Comparison of ENCODE assay signal across 20 cellular contexts in genomic region chr4:154254999-154255398, GRCh38.
DNase-seq lines count a peak whose midpoint lies in the region; ATAC-seq and TF ChIP-seq lines count a peak whose summit lies in the region.
"Had no signal": no experiment of that assay in that cellular context is flagged by ENCODE, and none has a peak within 500 bp of the region (broad histone marks: within the 10 kb centered on the region; RNA-seq: fewer than 3 reads in every experiment).

No MANE protein-coding gene starts in this region.

- peaks cover 10% of the 10 kb centered on the region for H3K4me1 ChIP-seq in neural progenitor cell
- H3K4me1 ChIP-seq: SJSA1, upper lobe of left lung had no signal

- H3F3A ChIP-seq in neural progenitor cell (ENCODE audit: low read depth), result no peaks in the 10 kb centered on the region

- H3K4me3 Mint-ChIP-seq in neural progenitor cell, result no peak overlapping the region
- H3K4me3 Mint-ChIP-seq: activated naive CD8-positive, alpha-beta T cell treated with anti-CD3 and anti-CD28 coated beads for 36 hours; B cell; T-helper 17 cell had no signal

- H3K27me3 ChIP-seq in neural progenitor cell, result no peaks in the 10 kb centered on the region
- H3K27me3 ChIP-seq: SJSA1, upper lobe of left lung had no signal

- H3K4me2 ChIP-seq in neural progenitor cell, result no peak overlapping the region

- no peaks in the 10 kb centered on the region for H3K36me3 ChIP-seq in neural progenitor cell
- H3K36me3 ChIP-seq: SJSA1, upper lobe of left lung had no signal

- no peaks in the 10 kb centered on the region for H3K9me3 Mint-ChIP-seq in neural progenitor cell
- H3K9me3 Mint-ChIP-seq: activated naive CD8-positive, alpha-beta T cell treated with anti-CD3 and anti-CD28 coated beads for 36 hours; activated T-helper 2 cell treated with anti-CD3 and anti-CD28 coated beads, Interferon-gamma antibody, Interleukin-2, Interleukin-4, amounts not matched to agents 10 μg/mL and 5 μg/mL and 100 μg/mL, durations not matched to agents 14 hours and 24 hours and 36 hours had no signal

- H2AFZ ChIP-seq in neural progenitor cell (replicated peaks), result no peak overlapping the region

- H3K36me3 Mint-ChIP-seq in neural progenitor cell, result no peaks in the 10 kb centered on the region
- H3K36me3 Mint-ChIP-seq: activated naive CD8-positive, alpha-beta T cell treated with anti-CD3 and anti-CD28 coated beads for 36 hours had no signal

- H4K20me1 ChIP-seq in neural progenitor cell (ENCODE audit: low read depth), result no peaks in the 10 kb centered on the region

- ATAC-seq in left colon, result no peak
- ATAC-seq: GM12878, mucosa of descending colon, T-helper 17 cell had no signal

- H3K79me2 ChIP-seq in neural progenitor cell (ENCODE audit: low read depth), result no peaks in the 10 kb centered on the region

- H3K4me1 Mint-ChIP-seq in neural progenitor cell, result peaks cover 4% of the 10 kb centered on the region
- H3K4me1 Mint-ChIP-seq: activated naive CD8-positive, alpha-beta T cell treated with anti-CD3 and anti-CD28 coated beads for 36 hours; B cell; T-helper 17 cell had no signal

- no peak overlapping the region for H3K9ac ChIP-seq in neural progenitor cell

- H3K27ac ChIP-seq in VCaP (no peak overlapping the region), neural progenitor cell (no peak overlapping the region)
- H3K27ac ChIP-seq: SJSA1, upper lobe of left lung had no signal

- no peak overlapping the region for H3K27ac Mint-ChIP-seq in neural progenitor cell
- H3K27ac Mint-ChIP-seq: activated naive CD8-positive, alpha-beta T cell treated with anti-CD3 and anti-CD28 coated beads for 36 hours; activated T-helper 2 cell treated with anti-CD3 and anti-CD28 coated beads, Interferon-gamma antibody, Interleukin-2, Interleukin-4, amounts not matched to agents 10 μg/mL and 5 μg/mL and 100 μg/mL, durations not matched to agents 14 hours and 24 hours and 36 hours; B cell; T-helper 17 cell had no signal

- no peaks in the 10 kb centered on the region for H3K9me3 ChIP-seq in neural progenitor cell (ENCODE audit: low read depth)
- H3K9me3 ChIP-seq: mucosa of descending colon, SJSA1, upper lobe of left lung had no signal

- intact Hi-C loops in left colon (cut with DNase I, micrococcal nuclease), result no loop called here

- H3K4me3 ChIP-seq in neural progenitor cell, result no peak overlapping the region
- H3K4me3 ChIP-seq: GM12878, mucosa of descending colon, SJSA1, upper lobe of left lung had no signal

- peaks cover 4% of the 10 kb centered on the region for H3K27me3 Mint-ChIP-seq in neural progenitor cell (ENCODE audit: insufficient read depth, low read depth)
- H3K27me3 Mint-ChIP-seq: B cell had no signal

- TF ChIP-seq CTCF in GM12873 (IDR thresholded peaks at IDR 0.05; ENCODE audit: insufficient read depth, low read depth, low read length, missing control alignments) (peak; percentile 18), LNCAP (IDR thresholded peaks at IDR 0.05) (0 out of 2 replicates have a peak, but pooled peaks have one; percentile 26), VCaP (conservative IDR thresholded peaks at IDR 0.05) (peak; percentile 43), neural progenitor cell (IDR thresholded peaks at IDR 0.05) (peak; percentile 58)

- no peak for DNase-seq in neural progenitor cell (ENCODE audit: low spot score)
- no peak for DNase-seq in NCI-H774 (lab: John Stamatoyannopoulos, UW)
- DNase-seq in left colon, result no peak
- DNase-seq in NCI-H510A (lab: John Stamatoyannopoulos, UW), result no peak
- DNase-seq: activated CD8-positive, alpha-beta memory T cell treated with anti-CD3 and anti-CD28 coated beads, Interleukin-2, amount 50 U/mL, for 4 hours; activated naive CD8-positive, alpha-beta T cell treated with anti-CD3 and anti-CD28 coated beads for 36 hours; COR-L47; mucosa of descending colon; NCI-H146; NCI-H2171; stimulated activated CD4-positive, alpha-beta T cell treated with anti-CD3 and anti-CD28 coated beads, Interleukin-4, amount 100 ng/mL, for 4 hours; T-helper 17 cell; upper lobe of left lung had no signal
